Comparison of ENCODE assay signal across 18 cellular contexts in the genomic region with DNA sequence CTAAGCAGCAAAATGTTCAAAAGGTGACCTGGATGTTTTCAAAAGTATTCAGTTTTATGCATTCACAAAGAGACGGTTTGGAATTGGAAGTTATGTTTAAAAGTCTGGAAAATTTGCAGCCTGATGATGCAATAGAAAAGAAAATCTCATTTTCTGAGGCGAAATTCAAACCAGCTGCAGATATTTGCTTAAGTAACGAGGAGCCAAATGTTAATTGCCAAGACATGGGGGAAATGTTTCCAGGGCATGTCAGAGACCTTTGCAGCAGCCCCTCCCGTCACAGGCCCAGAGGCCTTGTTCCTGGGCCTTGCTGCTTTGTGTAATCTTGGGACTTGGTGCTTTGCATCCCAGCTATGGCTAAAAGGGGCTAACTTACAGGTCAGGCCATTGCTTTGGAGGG.
"Had no signal": no experiment of that assay in that cellular context is flagged by ENCODE, and none has a peak within 500 bp of the region (broad histone marks: within the 10 kb centered on the region; RNA-seq: fewer than 3 reads in every experiment).

No MANE protein-coding gene starts in this region.

- H3K27me3 ChIP-seq: esophagus squamous epithelium, foreskin keratinocyte, left lung, sigmoid colon, transverse colon had no signal

- ATAC-seq: effector memory CD8-positive, alpha-beta T cell; foreskin keratinocyte; left lung; lower lobe of right lung; natural killer cell; stimulated activated naive B cell treated with anti-CD40 and anti-IgM and Interleukin-4, amounts not matched to agents 10 μg/mL and 1 μg/mL and 100 μg/mL, for 72 hours; stimulated activated naive CD8-positive, alpha-beta T cell treated with anti-CD3 and anti-CD28 coated beads, Interleukin-15, amount 100 ng/mL, for 72 hours had no signal

- H3K9me3 ChIP-seq: esophagus squamous epithelium, left lung, lower lobe of right lung, sigmoid colon, thoracic aorta, transverse colon had no signal

- H3K4me3 ChIP-seq: esophagus squamous epithelium, left lung, lower lobe of right lung, sigmoid colon, skin epidermis, thoracic aorta, transverse colon had no signal

- H3K4me1 ChIP-seq: esophagus squamous epithelium, foreskin keratinocyte, left lung, transverse colon had no signal

- H3K36me3 ChIP-seq: esophagus squamous epithelium, left lung, lower lobe of right lung, sigmoid colon, thoracic aorta, transverse colon had no signal

- DNase-seq: effector memory CD8-positive, alpha-beta T cell; esophagus squamous epithelium; foreskin keratinocyte; immature natural killer cell; left lung; lower lobe of right lung; natural killer cell; posterior cingulate gyrus; sigmoid colon; stimulated activated CD4-positive, alpha-beta T cell treated with anti-CD3 and anti-CD28 coated beads, Interleukin-2, amount 100 ng/mL, for 24 hours; stimulated activated CD4-positive, alpha-beta T cell treated with anti-CD3 and anti-CD28 coated beads, Interleukin-4, amount 100 ng/mL, for 4 hours; stimulated activated naive B cell treated with anti-CD40 and anti-IgM and Interleukin-4, amounts not matched to agents 10 μg/mL and 1 μg/mL and 100 μg/mL, for 72 hours; stimulated activated naive CD8-positive, alpha-beta T cell treated with anti-CD3 and anti-CD28 coated beads, Interleukin-15, amount 100 ng/mL, for 72 hours; substantia nigra; transverse colon had no signal

- H3K27ac ChIP-seq: epithelial cell of prostate, esophagus squamous epithelium, foreskin keratinocyte, left lung, lower lobe of right lung, sigmoid colon, skin epidermis, thoracic aorta, transverse colon had no signal
